Comparison of ENCODE assay signal across 33 cellular contexts in genomic region chr3:122912772-122913538, GRCh38.
A peak's percentile ranks its signal among the peaks of the same experiment; 100 is the strongest.
DNase-seq lines count a peak whose midpoint lies in the region; ATAC-seq and TF ChIP-seq lines count a peak whose summit lies in the region.
"Had no signal": no experiment of that assay in that cellular context is flagged by ENCODE, and none has a peak within 500 bp of the region (broad histone marks: within the 10 kb centered on the region; RNA-seq: fewer than 3 reads in every experiment).

No MANE protein-coding gene starts in this region.

- in situ Hi-C loops in HAP-1 (cut with MboI; ENCODE audit: low sequenced_read_pairs): no loop called here

- ATAC-seq in stimulated activated naive CD8-positive, alpha-beta T cell treated with anti-CD3 and anti-CD28 coated beads, Interleukin-15, amount 100 ng/mL, for 72 hours: peak; percentile 54
- ATAC-seq in stimulated activated naive CD8-positive, alpha-beta T cell treated with anti-CD3 and anti-CD28 coated beads, Interleukin-15, Interleukin-2, amounts not matched to agents 100 U/mL and 50 U/mL, for 24 hours: no peak
- ATAC-seq: activated CD4-positive, alpha-beta T cell treated with anti-CD3 and anti-CD28 coated beads for 36 hours; heart right ventricle; left cardiac atrium had no signal

- H3K9me3 ChIP-seq in HAP-1: no peaks in the 10 kb centered on the region
- H3K9me3 ChIP-seq: A549, esophagus muscularis mucosa, heart right ventricle, right atrium auricular region had no signal

- peaks cover 16% of the 10 kb centered on the region for H3K4me1 Mint-ChIP-seq in stimulated activated naive CD8-positive, alpha-beta T cell treated with anti-CD3 and anti-CD28 coated beads, Interleukin-15, amount 100 ng/mL, for 72 hours

- H3K4me3 Mint-ChIP-seq in stimulated activated naive CD8-positive, alpha-beta T cell treated with anti-CD3 and anti-CD28 coated beads, Interleukin-15, amount 100 ng/mL, for 72 hours: no peak overlapping the region
- H3K4me3 Mint-ChIP-seq: activated CD4-positive, alpha-beta T cell treated with anti-CD3 and anti-CD28 coated beads for 36 hours; T-helper 2 cell treated with Interferon-gamma antibody and Interleukin-4, amounts not matched to agents 5 μg/mL and 100 μg/mL, for 36 hours had no signal

- H3K36me3 ChIP-seq in urinary bladder (ENCODE audit: insufficient read depth) (no peaks in the 10 kb centered on the region), HAP-1 (replicated peaks) (no peaks in the 10 kb centered on the region)
- H3K36me3 ChIP-seq: esophagus muscularis mucosa, right atrium auricular region had no signal

- no peaks in the 10 kb centered on the region for H3K27me3 ChIP-seq in HAP-1 (ENCODE audit: low read depth)
- H3K27me3 ChIP-seq: right atrium auricular region had no signal

- no peak overlapping the region for H3K27ac Mint-ChIP-seq in stimulated activated naive CD8-positive, alpha-beta T cell treated with anti-CD3 and anti-CD28 coated beads, Interleukin-15, amount 100 ng/mL, for 72 hours
- H3K27ac Mint-ChIP-seq: activated CD4-positive, alpha-beta T cell treated with anti-CD3 and anti-CD28 coated beads for 36 hours; activated naive CD8-positive, alpha-beta T cell; CD4-positive, alpha-beta memory T cell; T-helper 2 cell treated with Interferon-gamma antibody and Interleukin-4, amounts not matched to agents 5 μg/mL and 100 μg/mL, for 36 hours had no signal

- H3K27ac ChIP-seq in coronary artery (no peak overlapping the region), urinary bladder (ENCODE audit: low read depth) (no peak overlapping the region)
- H3K27ac ChIP-seq: A549, esophagus muscularis mucosa, GM23248, heart right ventricle, KMS-11, PC-9, right atrium auricular region had no signal

- WGBS in urinary bladder: 38% methylated on average over 76 of the region's 76 CpGs

- peaks cover 49% of the 10 kb centered on the region for H3K27me3 Mint-ChIP-seq in stimulated activated naive CD8-positive, alpha-beta T cell treated with anti-CD3 and anti-CD28 coated beads, Interleukin-15, amount 100 ng/mL, for 72 hours

- no peaks in the 10 kb centered on the region for H3K4me1 ChIP-seq in urinary bladder (ENCODE audit: insufficient read depth)
- no peaks in the 10 kb centered on the region for H3K4me1 ChIP-seq in HAP-1
- H3K4me1 ChIP-seq: A549, heart right ventricle, right atrium auricular region had no signal

- no peak for TF ChIP-seq CTCF in coronary artery (IDR thresholded peaks at IDR 0.05)

- H3K4me3 ChIP-seq in coronary artery (no peak overlapping the region), urinary bladder (ENCODE audit: low read depth, low read length) (peak overlapping the region; percentile 7), HAP-1 (no peak overlapping the region)
- H3K4me3 ChIP-seq: A549, esophagus muscularis mucosa, GM23248, PC-9, right atrium auricular region had no signal

- no peak for DNase-seq in stimulated activated naive CD8-positive, alpha-beta T cell treated with anti-CD3 and anti-CD28 coated beads, Interleukin-15, amount 100 ng/mL, for 72 hours
- DNase-seq in stimulated activated naive CD8-positive, alpha-beta T cell treated with anti-CD3 and anti-CD28 coated beads, Interleukin-15, Interleukin-2, amounts not matched to agents 100 U/mL and 50 U/mL, for 24 hours: no peak
- peak; percentile 50 for DNase-seq in coronary artery (ENCODE audit: low spot score)
- peak; percentile 50 for DNase-seq in left kidney (ENCODE audit: low read depth, low spot score)
- no peak for DNase-seq in NCI-H2029 treated with DMSO at 0.1 percent for 48 hours (lab: John Stamatoyannopoulos, UW)
- DNase-seq in HAP-1 (ENCODE audit: low spot score in 2 of 2): no peak
- no peak for DNase-seq in activated CD4-positive, alpha-beta T cell treated with anti-CD3 and anti-CD28 coated beads for 4 hours
- DNase-seq: activated CD4-positive, alpha-beta T cell treated with anti-CD3 and anti-CD28 coated beads for 36 hours; activated effector memory CD4-positive, alpha-beta T cell treated with anti-CD3 and anti-CD28 coated beads, Interleukin-2, amount 50 U/mL, for 16 hours; activated T-cell treated with anti-CD3 and anti-CD28 coated beads, Interleukin-2, amount 50 U/mL, for 1 hour; AML-193; CD4-positive, alpha-beta memory T cell; cortex of kidney; foreskin fibroblast; GM23248; heart right ventricle; left cardiac atrium; mesenchymal stem cell; NCI-H1417 treated with DMSO at 0.1 percent for 48 hours; NCI-H2081 treated with DMSO at 0.1 percent for 48 hours; NCI-H2227 treated with DMSO at 0.1 percent for 48 hours; NCI-H69; PC-9; Right ventricle myocardium superior; small intestine; stimulated activated naive CD4-positive, alpha-beta T cell had no signal

- no peaks in the 10 kb centered on the region for H3K9me3 Mint-ChIP-seq in stimulated activated naive CD8-positive, alpha-beta T cell treated with anti-CD3 and anti-CD28 coated beads, Interleukin-15, amount 100 ng/mL, for 72 hours
- H3K9me3 Mint-ChIP-seq: CD4-positive, alpha-beta memory T cell; T-helper 2 cell treated with Interferon-gamma antibody and Interleukin-4, amounts not matched to agents 5 μg/mL and 100 μg/mL, for 36 hours had no signal

Comparison
In these comparisons a context has a peak if more than half of its experiments do, and no peak if none do; other contexts are left out.
1. DNase-seq: peak in coronary artery (single experiment) and left kidney (single experiment); none in stimulated activated naive CD8-positive, alpha-beta T cell treated with anti-CD3 and anti-CD28 coated beads, Interleukin-15, amount 100 ng/mL, for 72 hours (0 of 2), stimulated activated naive CD8-positive, alpha-beta T cell treated with anti-CD3 and anti-CD28 coated beads, Interleukin-15, Interleukin-2, amounts not matched to agents 100 U/mL and 50 U/mL, for 24 hours (single experiment), NCI-H2029 treated with DMSO at 0.1 percent for 48 hours (single experiment), HAP-1 (0 of 2) and activated CD4-positive, alpha-beta T cell treated with anti-CD3 and anti-CD28 coated beads for 4 hours (0 of 2).